ENCODE assay signal across 13 cellular contexts in the genomic region with DNA sequence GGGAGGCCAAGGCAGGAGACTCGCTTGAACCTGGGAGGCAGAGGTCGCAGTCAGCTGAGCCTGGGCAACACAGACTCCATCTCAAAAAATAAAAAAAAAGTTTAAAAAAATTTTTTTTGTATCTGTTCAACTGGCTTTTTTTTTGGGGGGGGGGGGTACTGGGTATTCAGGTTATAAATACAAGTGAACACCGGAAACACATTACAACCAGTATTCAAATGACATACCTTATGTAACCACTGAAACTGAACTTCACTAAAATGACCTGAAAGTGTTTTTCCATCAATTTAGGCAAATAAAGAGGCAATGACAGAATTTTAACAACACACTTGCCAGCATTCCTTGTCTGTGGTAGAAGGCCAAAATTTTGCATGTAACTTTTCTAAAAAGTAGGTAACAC. TPM values are rescaled to one million over a fixed set of nuclear protein-coding genes. Genes with fewer than 3 reads are reported as not detected.
DNase-seq lines count a peak whose midpoint lies in the region; ATAC-seq, FAIRE-seq and TF ChIP-seq lines count a peak whose summit lies in the region.
"Had no signal": no experiment of that assay in that cellular context is flagged by ENCODE, and none has a peak within 500 bp of the region (broad histone marks: within the 10 kb centered on the region; RNA-seq: fewer than 3 reads in every experiment).

No MANE protein-coding gene starts in this region.

- H3K9me3 ChIP-seq in mucosa of descending colon = no peaks in the 10 kb centered on the region
- H3K9me3 ChIP-seq in pancreas = no peaks in the 10 kb centered on the region
- H3K9me3 ChIP-seq: suprapubic skin had no signal

- no peak overlapping the region for H3K4me3 ChIP-seq in mucosa of descending colon
- H3K4me3 ChIP-seq in pancreas = no peak overlapping the region
- H3K4me3 ChIP-seq: lung, suprapubic skin had no signal

- 95 to 96% methylated on average over 3 of the region's 3 CpGs for WGBS in pancreas, 2 donors

- DNase-seq in mucosa of descending colon = no peak
- DNase-seq in A172 (ENCODE audit: low spot score) = no peak
- DNase-seq in pancreas = no peak
- DNase-seq in NCI-H2029 treated with DMSO at 0.1 percent for 48 hours (lab: John Stamatoyannopoulos, UW) = no peak
- no peak for DNase-seq in NCI-H774 (lab: John Stamatoyannopoulos, UW)
- DNase-seq: brain microvascular endothelial cell, HCEC 1CT, NCI-H2107 had no signal

- intact Hi-C loops in mucosa of descending colon (cut with DNase I, micrococcal nuclease) = no loop called here
- intact Hi-C loops in pancreas (cut with DNase I) = no loop called here

- no peak for TF ChIP-seq CTCF in mucosa of descending colon (IDR thresholded peaks at IDR 0.05)
- TF ChIP-seq CTCF in pancreas (IDR thresholded peaks at IDR 0.05) = no peak

- no peak for FAIRE-seq in pancreas (lab: Jason Lieb, UNC)

- H3K27me3 ChIP-seq in pancreas = no peaks in the 10 kb centered on the region
- H3K27me3 ChIP-seq: brain microvascular endothelial cell, suprapubic skin had no signal

- peak; percentile 55 for ATAC-seq in GM18519 (IDR thresholded peaks at IDR 0.05; ENCODE audit: low FRiP score, unreplicated experiment)
- ATAC-seq in GM21528 (IDR thresholded peaks at IDR 0.05; ENCODE audit: low FRiP score, unreplicated experiment) = peak; percentile 52
- ATAC-seq in HG03457 (IDR thresholded peaks at IDR 0.05; ENCODE audit: unreplicated experiment) = peak; percentile 41
- ATAC-seq in mucosa of descending colon = peak; percentile 39
- ATAC-seq in pancreas = no peak

- H3K4me1 ChIP-seq in mucosa of descending colon (ENCODE audit: low read depth) (no peaks in the 10 kb centered on the region), pancreas (no peaks in the 10 kb centered on the region)
- H3K4me1 ChIP-seq: suprapubic skin had no signal

- no peak overlapping the region for H3K27ac ChIP-seq in pancreas
- H3K27ac ChIP-seq: brain microvascular endothelial cell, suprapubic skin had no signal

- H3K36me3 ChIP-seq in mucosa of descending colon (ENCODE audit: low read depth) = no peaks in the 10 kb centered on the region
- no peaks in the 10 kb centered on the region for H3K36me3 ChIP-seq in pancreas
- H3K36me3 ChIP-seq: brain microvascular endothelial cell, suprapubic skin had no signal

RNA-seq across cellular contexts. Expression of gene STRBP, which starts 33.5 kb away (rescaled TPM):
- 10 to 100 TPM; 39.8 to 45.0 (median 44.2) TPM for total RNA-seq in mucosa of descending colon
- 29.0 and 32.7 TPM in 2 replicates for total RNA-seq in A172 (2014; rRNA removed; shearing (Covaris generic))
- total RNA-seq in pancreas = 10 to 100 TPM; 10.8 to 17.8 (median 13.5) TPM
- polyA plus RNA-seq in pancreas = 1 to 10 TPM; 8.0 to 9.9 TPM

Comparison
In these comparisons a context has a peak if more than half of its experiments do, and no peak if none do; other contexts are left out.
1. ATAC-seq: peak in GM18519 (single experiment), GM21528 (single experiment), HG03457 (single experiment) and mucosa of descending colon (single experiment); none in pancreas (0 of 4).